Comparison of ENCODE assay signal across 1 cellular context in genomic region chr2:24881623-24882022, GRCh38.
TF ChIP-seq lines count a peak whose summit lies in the region.

No MANE protein-coding gene starts in this region.

TF ChIP-seq in HepG2, 621 proteins besides CTCF, POLR2A, EP300 and RAD21 (continued from another document):
- TF ChIP-seq ZBED4 (CRISPR knock-in tag; IDR thresholded peaks at IDR 0.05; ENCODE audit: borderline replicate concordance) = no peak
